7 cellular contexts compared by ENCODE assay signal in the genomic region with DNA sequence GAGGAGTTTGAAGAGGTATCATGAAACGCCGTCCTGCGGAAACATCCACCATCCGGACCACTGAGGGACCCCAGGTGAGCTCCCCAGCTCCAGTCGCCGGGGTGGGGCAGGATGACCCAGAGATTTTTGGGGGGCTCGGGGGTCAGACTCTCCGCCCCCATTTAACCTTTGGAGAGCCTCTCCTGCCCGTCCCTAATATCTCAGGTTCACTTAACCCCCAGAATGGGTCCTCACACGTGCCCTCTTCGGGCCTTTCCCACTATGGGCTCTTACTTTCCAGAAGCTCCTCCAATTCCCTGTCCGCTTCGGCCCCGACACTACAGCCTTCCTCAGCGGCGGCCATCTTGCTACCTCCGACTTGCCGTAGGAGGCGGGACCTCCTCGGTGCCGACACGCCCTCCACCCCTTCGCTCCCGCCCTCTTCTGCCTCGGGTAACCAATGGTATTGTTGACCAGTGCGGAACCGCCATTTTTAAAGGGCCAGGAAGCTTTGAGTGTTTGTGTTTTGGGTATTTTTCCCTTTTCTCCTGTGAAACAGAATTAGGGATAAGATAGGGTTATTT. TPM values are rescaled to one million over a fixed set of nuclear protein-coding genes. Genes with fewer than 3 reads are reported as not detected.
A peak's percentile ranks its signal among the peaks of the same experiment; 100 is the strongest.
DNase-seq lines count a peak whose midpoint lies in the region; ATAC-seq lines count a peak whose summit lies in the region.

A gene with protein sequence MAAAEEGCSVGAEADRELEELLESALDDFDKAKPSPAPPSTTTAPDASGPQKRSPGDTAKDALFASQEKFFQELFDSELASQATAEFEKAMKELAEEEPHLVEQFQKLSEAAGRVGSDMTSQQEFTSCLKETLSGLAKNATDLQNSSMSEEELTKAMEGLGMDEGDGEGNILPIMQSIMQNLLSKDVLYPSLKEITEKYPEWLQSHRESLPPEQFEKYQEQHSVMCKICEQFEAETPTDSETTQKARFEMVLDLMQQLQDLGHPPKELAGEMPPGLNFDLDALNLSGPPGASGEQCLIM (minus strand): TSS at position 352 of the 563 bp plus-strand sequence. CDS start 9 bp downstream, at position 343.

- ATAC-seq in GM18508 (IDR thresholded peaks at IDR 0.05; ENCODE audit: insufficient read depth, unreplicated experiment) (peak; percentile 73), HG03025 (IDR thresholded peaks at IDR 0.05; ENCODE audit: low FRiP score, unreplicated experiment) (peak; percentile 88)

- DNase-seq in NCI-H2081 (lab: John Stamatoyannopoulos, UW) (peak; percentile 93), T1000 (lab: John Stamatoyannopoulos, UW) (peak; percentile 89), astrocyte of the hippocampus (ENCODE audit: low read depth, low spot score) (peak; percentile 98), hepatic stellate cell (ENCODE audit: low spot score) (peak; percentile 95), renal cortical epithelial cell (ENCODE audit: low read depth) (peak; percentile 82)

RNA-seq across cellular contexts. Expression of the gene that starts here (rescaled TPM):
- 42.7 and 65.3 TPM in 2 replicates for total RNA-seq in renal cortical epithelial cell

Comparison
In these comparisons a context has a peak if more than half of its experiments do, and no peak if none do; other contexts are left out.
1. Peak in every context shown above with its lines: DNase-seq and ATAC-seq.